Comparison of ENCODE assay signal across 15 cellular contexts in genomic region chr10:47870887-47871286, GRCh38. TPM values are rescaled to one million over a fixed set of nuclear protein-coding genes. Genes with fewer than 3 reads are reported as not detected.
"Had no signal": no experiment of that assay in that cellular context is flagged by ENCODE, and none has a peak within 500 bp of the region (broad histone marks: within the 10 kb centered on the region; RNA-seq: fewer than 3 reads in every experiment).

No MANE protein-coding gene starts in this region.

RNA-seq across cellular contexts. Expression of gene NPY4R2, which starts 47.6 kb away (rescaled TPM):
- total RNA-seq: activated B cell treated with CpG ODN at 0.5 μM for 24 hours; activated CD4-positive, alpha-beta memory T cell treated with anti-CD3 and anti-CD28 coated beads for 36 hours; activated CD4-positive, alpha-beta memory T cell treated with anti-CD3 and anti-CD28 coated beads, Interleukin-2, amount 10 ng/mL, durations not matched to agents 7 days and 5 days; activated CD4-positive, alpha-beta T cell treated with anti-CD3 and anti-CD28 coated beads for 36 hours; activated CD4-positive, alpha-beta T cell treated with anti-CD3 and anti-CD28 coated beads, Interleukin-2, amount 10 ng/mL, durations not matched to agents 24 days and 14 days; activated CD4-positive, alpha-beta T cell treated with anti-CD3 and anti-CD28 coated beads, Interleukin-2, amount 10 ng/mL, durations not matched to agents 7 days and 5 days; activated CD8-positive, alpha-beta memory T cell treated with anti-CD3 and anti-CD28 coated beads for 36 hours; activated CD8-positive, alpha-beta memory T cell treated with anti-CD3 and anti-CD28 coated beads, Interleukin-2, amount 10 ng/mL, durations not matched to agents 7 days and 5 days; activated CD8-positive, alpha-beta T cell treated with anti-CD3 and anti-CD28 coated beads for 36 hours; activated CD8-positive, alpha-beta T cell treated with anti-CD3 and anti-CD28 coated beads, Interleukin-2, amount 10 ng/mL, durations not matched to agents 7 days and 5 days; T-cell; T-helper 1 cell treated with Interleukin-12 subunit alpha and Interleukin-12 subunit beta and Interleukin-4 antibody, amounts not matched to agents 30 ng/mL and 1 ng/mL, for 36 hours; T-helper 17 cell; T-helper 2 cell treated with Interferon-gamma antibody and Interleukin-4, amounts not matched to agents 100 ng/mL and 5 ng/mL, for 36 hours; WTC11 had no signal
